Comparison of ENCODE assay signal across 8 cellular contexts in genomic region chr7:38177621-38178003, GRCh38. TPM values are rescaled to one million over a fixed set of nuclear protein-coding genes. Genes with fewer than 3 reads are reported as not detected.
DNase-seq lines count a peak whose midpoint lies in the region; ATAC-seq and TF ChIP-seq lines count a peak whose summit lies in the region.

No MANE protein-coding gene starts in this region.

- POLR2A ChIA-PET in HEK293 (lab: Yijun Ruan, JAX) = interaction anchor here (0.9 to 1.4 kb wide), 8 partner anchors 8 to 257 kb away, joined by 3 to 15 read pairs (median 4); partner anchors contain the start of gene EPDR1

- peak overlapping the region; percentile 96 for H3K4me3 Mint-ChIP-seq in stimulated activated effector memory CD8-positive, alpha-beta T cell treated with anti-CD3 and anti-CD28 coated beads, Interleukin-12 subunit alpha, Interleukin-12 subunit beta, amount 100 ng/mL, for 72 hours

- peaks cover 5% of the 10 kb centered on the region; the same call in 1 of the 2 replicates for H3K4me1 ChIP-seq in HEK293 (ENCODE audit: control insufficient read depth, insufficient read depth, low read length)
- H3K4me1 ChIP-seq in gastroesophageal sphincter = peaks cover 6 to 37% (median 7%) of the 10 kb centered on the region in 3 donors

- peaks cover 41% of the 10 kb centered on the region for H3K4me1 Mint-ChIP-seq in stimulated activated effector memory CD8-positive, alpha-beta T cell treated with anti-CD3 and anti-CD28 coated beads, Interleukin-12 subunit alpha, Interleukin-12 subunit beta, amount 100 ng/mL, for 72 hours

- TF ChIP-seq CTCF in HEK293 (tag by site-specific recombination; IDR thresholded peaks at IDR 0.05) (no peak), SU-DHL-6 (IDR thresholded peaks at IDR 0.05; ENCODE audit: insufficient read depth, low read length, poor library complexity, severe bottlenecking) (no peak), gastroesophageal sphincter (IDR thresholded peaks at IDR 0.05) (no peak)

- no peak for ATAC-seq in gastroesophageal sphincter
- ATAC-seq in stimulated activated effector memory CD8-positive, alpha-beta T cell treated with anti-CD3 and anti-CD28 coated beads, Interleukin-12 subunit alpha, Interleukin-12 subunit beta, amount 100 ng/mL, for 72 hours = no peak
- no peak for ATAC-seq in GM21367 (IDR thresholded peaks at IDR 0.05; ENCODE audit: unreplicated experiment)

- H3K36me3 Mint-ChIP-seq in stimulated activated effector memory CD8-positive, alpha-beta T cell treated with anti-CD3 and anti-CD28 coated beads, Interleukin-12 subunit alpha, Interleukin-12 subunit beta, amount 100 ng/mL, for 72 hours = peaks cover 7% of the 10 kb centered on the region

- CTCF ChIA-PET in HEK293 (lab: Yijun Ruan, JAX) = interaction anchor here (0.5 to 1.3 kb wide), 2 partner anchors 38 to 1106 kb away, joined by 3 to 4 read pairs; no protein-coding TSS in a partner anchor

- no peak for TF ChIP-seq EP300 in gastroesophageal sphincter (IDR thresholded peaks at IDR 0.05)

- no peaks in the 10 kb centered on the region for H4K20me1 ChIP-seq in SU-DHL-6 (ENCODE audit: low read depth, low read length)

- no peaks in the 10 kb centered on the region for H3F3A ChIP-seq in SU-DHL-6 (ENCODE audit: insufficient read depth)

- peak overlapping the region; percentile 77 for H3K9ac ChIP-seq in SU-DHL-6 (ENCODE audit: low read length)

- no peak for DNase-seq in stimulated activated effector memory CD8-positive, alpha-beta T cell treated with anti-CD3 and anti-CD28 coated beads, Interleukin-12 subunit alpha, Interleukin-12 subunit beta, amount 100 ng/mL, for 72 hours (ENCODE audit: low spot score in 2 of 2)
- DNase-seq in HUDEP-2 (lab: John Stamatoyannopoulos, UW; ENCODE audit: unreplicated experiment in 76 of 76) = no peak
- no peak for DNase-seq in AG08396 (ENCODE audit: low spot score)
- DNase-seq in NCI-H524 (lab: John Stamatoyannopoulos, UW) = no peak

- H3K9me2 ChIP-seq in SU-DHL-6 (replicated peaks; ENCODE audit: insufficient read depth, low read length) = no peaks in the 10 kb centered on the region; the same call in 1 of the 2 replicates

- H3K36me3 ChIP-seq in HEK293 (ENCODE audit: control insufficient read depth in 2 of 2, insufficient read depth in 1 of 2, low read length in 2 of 2) (no peaks in the 10 kb centered on the region), SU-DHL-6 (ENCODE audit: low read length) (no peaks in the 10 kb centered on the region), gastroesophageal sphincter (no peaks in the 10 kb centered on the region)

- peak overlapping the region; percentile 34 for H3K4me3 ChIP-seq in HEK293 (ENCODE audit: low read depth, low read length)
- peak overlapping the region; percentile 85 for H3K4me3 ChIP-seq in SU-DHL-6 (ENCODE audit: insufficient read depth, low read length, poor library complexity, severe bottlenecking)
- peak overlapping the region; percentile 70 for H3K4me3 ChIP-seq in gastroesophageal sphincter

- no peaks in the 10 kb centered on the region for H3K9me3 Mint-ChIP-seq in stimulated activated effector memory CD8-positive, alpha-beta T cell treated with anti-CD3 and anti-CD28 coated beads, Interleukin-12 subunit alpha, Interleukin-12 subunit beta, amount 100 ng/mL, for 72 hours

- H3K27ac ChIP-seq in HEK293 (ENCODE audit: extremely low read depth, low read depth, low read length) (peak overlapping the region; percentile 7; the same call in 1 of the 2 replicates), SU-DHL-6 (ENCODE audit: low read depth, low read length) (no peak overlapping the region), gastroesophageal sphincter (peak overlapping the region; percentile 88 to 95 (median 91))

- WGBS in gastroesophageal sphincter (ENCODE audit: low coverage in 1 of 2), 2 donors = 2 to 5% methylated on average over 7 to 13 of the region's 15 CpGs

- peak overlapping the region; percentile 82 for H3K4me2 ChIP-seq in SU-DHL-6 (ENCODE audit: low read depth, low read length, poor library complexity, severe bottlenecking)

- H3K27ac Mint-ChIP-seq in stimulated activated effector memory CD8-positive, alpha-beta T cell treated with anti-CD3 and anti-CD28 coated beads, Interleukin-12 subunit alpha, Interleukin-12 subunit beta, amount 100 ng/mL, for 72 hours = peak overlapping the region; percentile 94

- H3K9me3 ChIP-seq in HEK293 (ENCODE audit: control insufficient read depth, insufficient read depth, low read depth, low read length) = no peaks in the 10 kb centered on the region
- no peaks in the 10 kb centered on the region for H3K9me3 ChIP-seq in SU-DHL-6 (ENCODE audit: insufficient read depth, low read length)
- H3K9me3 ChIP-seq in gastroesophageal sphincter = no peaks in the 10 kb centered on the region

- H2AFZ ChIP-seq in SU-DHL-6 (ENCODE audit: low read depth, low read length, severe bottlenecking) = peak overlapping the region; percentile 99

- H3K27me3 ChIP-seq in SU-DHL-6 (ENCODE audit: low read length) = no peaks in the 10 kb centered on the region
- no peaks in the 10 kb centered on the region for H3K27me3 ChIP-seq in gastroesophageal sphincter

- H3K79me2 ChIP-seq in SU-DHL-6 (ENCODE audit: insufficient read depth, low read length) = peaks cover 14% of the 10 kb centered on the region; the same call in 1 of the 2 replicates

- TF ChIP-seq POLR2A in gastroesophageal sphincter (IDR thresholded peaks at IDR 0.05) = no peak

TF ChIP-seq in HEK293, 187 proteins besides CTCF, POLR2A, EP300 and RAD21:
- TF ChIP-seq ZFP37 (tag by site-specific recombination; IDR thresholded peaks at IDR 0.05) (0 out of 2 replicates have a peak, but pooled peaks have one; percentile 23), ZNF677 (tag by site-specific recombination; IDR thresholded peaks at IDR 0.05) (no peak), PRDM1 (tag by site-specific recombination; IDR thresholded peaks at IDR 0.05) (0 out of 2 replicates have a peak, but pooled peaks have one; percentile 28), TCF7L2 (IDR thresholded peaks at IDR 0.05; ENCODE audit: borderline replicate concordance, low read depth, low read length) (no peak), ZBTB49 (tag by site-specific recombination; IDR thresholded peaks at IDR 0.05; ENCODE audit: low read depth) (no peak), ZNF366 (tag by site-specific recombination; conservative IDR thresholded peaks at IDR 0.05) (no peak), ZBTB11 (tag by site-specific recombination; conservative IDR thresholded peaks at IDR 0.05; ENCODE audit: low read depth) (peak; percentile 51), ZBTB8A (tag by site-specific recombination; IDR thresholded peaks at IDR 0.05) (peak; percentile 76)

RNA-seq across cellular contexts. Expression of gene STARD3NL, which starts 0.4 kb away (rescaled TPM):
- total RNA-seq in gastroesophageal sphincter = 10 to 100 TPM; 33.7 to 58.9 (median 37.8) TPM

Comparison
In these comparisons a context has a peak if more than half of its experiments do, and no peak if none do; other contexts are left out.
1. H3K4me3 ChIP-seq: peak in every context shown above with its lines; median percentile 85 in SU-DHL-6; 70 in gastroesophageal sphincter; 34 in HEK293.